12 cellular contexts compared by ENCODE assay signal in genomic region chr7:102836206-102836938, GRCh38.
A peak's percentile ranks its signal among the peaks of the same experiment; 100 is the strongest.
DNase-seq lines count a peak whose midpoint lies in the region; ATAC-seq and TF ChIP-seq lines count a peak whose summit lies in the region.
"Had no signal": no experiment of that assay in that cellular context is flagged by ENCODE, and none has a peak within 500 bp of the region (broad histone marks: within the 10 kb centered on the region; RNA-seq: fewer than 3 reads in every experiment).

No MANE protein-coding gene starts in this region.

- DNase-seq in A673 (ENCODE audit: low spot score) (peak; percentile 87), HS-27A (ENCODE audit: low read depth) (peak; percentile 58), body of pancreas (no peak), lung (ENCODE audit: low spot score) (no peak), NAMALWA (ENCODE audit: low spot score) (no peak), iPS-NIHi7 (ENCODE audit: extremely low spot score) (no peak)
- DNase-seq in stimulated activated naive CD4-positive, alpha-beta T cell treated with Interleukin-2 at 50 U/mL for 16 hours (lab: John Stamatoyannopoulos, UW), result no peak
- DNase-seq: CD4-positive, alpha-beta T cell; NCI-H146; sigmoid colon; stimulated activated naive CD8-positive, alpha-beta T cell treated with anti-CD3 and anti-CD28 coated beads, Interleukin-15, Interleukin-2, amounts not matched to agents 100 U/mL and 50 U/mL, for 24 hours had no signal

- H3K27me3 ChIP-seq in A673 (replicated peaks; ENCODE audit: insufficient read depth, low read depth, low read length, poor library complexity) (no peaks in the 10 kb centered on the region), body of pancreas (no peaks in the 10 kb centered on the region), lung (ENCODE audit: control insufficient read depth, insufficient read depth) (no peaks in the 10 kb centered on the region)
- H3K27me3 ChIP-seq: sigmoid colon had no signal

- peak; percentile 68 for ATAC-seq in body of pancreas
- peak; percentile 66 for ATAC-seq in lung (ENCODE audit: insufficient read depth, low FRiP score)
- ATAC-seq in GM21367 (IDR thresholded peaks at IDR 0.05; ENCODE audit: unreplicated experiment), result no peak
- ATAC-seq: stimulated activated naive CD8-positive, alpha-beta T cell treated with anti-CD3 and anti-CD28 coated beads, Interleukin-15, Interleukin-2, amounts not matched to agents 100 U/mL and 50 U/mL, for 24 hours had no signal

- H3K4me1 ChIP-seq in A673 (ENCODE audit: insufficient read depth, low read length, poor library complexity, severe bottlenecking) (peaks cover 21% of the 10 kb centered on the region), body of pancreas (peaks cover 8% of the 10 kb centered on the region), lung (ENCODE audit: control insufficient read depth in 2 of 2, insufficient read depth in 2 of 2, low read length in 2 of 2) (no peaks in the 10 kb centered on the region)
- H3K4me1 ChIP-seq: sigmoid colon had no signal

- CTCF ChIA-PET in A673 (lab: Charles Lee), result no interaction called here

- POLR2A ChIA-PET in A673 (lab: Charles Lee; ENCODE audit: low non-redundant PET), result no interaction called here

- BruUV-seq in A673 (replicated peaks; lab: Mats Ljungman, UMichigan), result no TSS peak

- H3K9me3 ChIP-seq in A673 (ENCODE audit: low read depth, low read length, poor library complexity, severe bottlenecking) (no peaks in the 10 kb centered on the region), body of pancreas (no peaks in the 10 kb centered on the region), lung (ENCODE audit: control insufficient read depth in 2 of 2, insufficient read depth in 1 of 2, low read length in 1 of 2) (no peaks in the 10 kb centered on the region)
- H3K9me3 ChIP-seq: sigmoid colon had no signal

- no peak for TF ChIP-seq POLR2A in body of pancreas (IDR thresholded peaks at IDR 0.05)

- TF ChIP-seq CTCF in A673 (conservative IDR thresholded peaks at IDR 0.05; ENCODE audit: low read depth, low read length) (no peak), body of pancreas (IDR thresholded peaks at IDR 0.05) (no peak), lung (IDR thresholded peaks at IDR 0.05; ENCODE audit: control extremely low read depth, extremely low read depth) (no peak)

- intact Hi-C loops in A673 (cut with micrococcal nuclease; ENCODE audit: unreplicated experiment), result loop anchor here (5.0 kb wide), 1 partner anchor 36 kb away; no protein-coding TSS in a partner anchor
- intact Hi-C loops in body of pancreas (cut with DNase I), result no loop called here

- WGBS in body of pancreas, 2 donors, result 61 to 67% methylated on average over 6 of the region's 6 CpGs
- WGBS in lung, 2 donors, result 77 to 88% methylated on average over 6 of the region's 6 CpGs

- H3K27ac ChIP-seq in A673 (ENCODE audit: low read depth, low read length, poor library complexity, severe bottlenecking) (no peak overlapping the region), body of pancreas (peak overlapping the region in 1 of 4 donors; percentile 29), lung (ENCODE audit: low read depth in 1 of 2, low read length in 1 of 2) (no peak overlapping the region)

- no peak overlapping the region for H3K4me3 ChIP-seq in A673 (ENCODE audit: low read depth, low read length, poor library complexity, severe bottlenecking)
- H3K4me3 ChIP-seq in body of pancreas, result no peak overlapping the region
- H3K4me3 ChIP-seq in lung, result no peak overlapping the region
- H3K4me3 ChIP-seq: sigmoid colon had no signal

- H3K36me3 ChIP-seq in A673 (ENCODE audit: insufficient read depth, low read length, poor library complexity, severe bottlenecking) (no peaks in the 10 kb centered on the region), body of pancreas (replicated peaks in 1 of 2; ENCODE audit: insufficient read depth in 1 of 2, low read depth in 2 of 2) (no peaks in the 10 kb centered on the region), lung (ENCODE audit: control insufficient read depth in 2 of 2, insufficient read depth in 2 of 2, low read length in 2 of 2) (peaks cover 0 to 2% of the 10 kb centered on the region in 2 donors)

Comparison
In these comparisons a context has a peak if more than half of its experiments do, and no peak if none do; other contexts are left out.
1. DNase-seq: peak in A673 (single experiment) and HS-27A (single experiment); none in body of pancreas (0 of 4), lung (single experiment), NAMALWA (single experiment), iPS-NIHi7 (single experiment) and stimulated activated naive CD4-positive, alpha-beta T cell treated with Interleukin-2 at 50 U/mL for 16 hours (single experiment).